In the genomic region with DNA sequence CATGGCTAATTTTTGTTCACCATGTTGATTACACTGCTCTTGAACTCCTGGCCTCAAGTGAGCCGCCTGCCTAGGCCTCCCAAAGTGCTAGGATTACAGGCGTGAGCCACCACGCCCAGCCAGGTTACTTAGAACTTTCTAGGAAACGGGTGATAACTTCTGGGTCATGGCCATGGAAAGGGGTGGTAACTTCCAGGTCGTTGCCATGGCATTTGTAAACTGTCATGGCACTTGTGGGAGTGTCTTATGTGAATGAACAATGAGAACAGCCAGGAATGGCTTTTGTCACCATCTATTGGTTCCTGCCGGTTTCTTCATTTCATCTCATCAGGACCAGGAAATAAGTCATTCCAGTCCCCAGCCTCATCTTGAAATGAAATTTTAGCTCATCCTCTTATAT, we compare ENCODE assay signal across 24 cellular contexts.
"Had no signal": no experiment of that assay in that cellular context is flagged by ENCODE, and none has a peak within 500 bp of the region (broad histone marks: within the 10 kb centered on the region; RNA-seq: fewer than 3 reads in every experiment).

No MANE protein-coding gene starts in this region.

- H3K9me3 ChIP-seq: esophagus squamous epithelium, gastroesophageal sphincter, left ventricle myocardium inferior, sigmoid colon, thoracic aorta, uterus had no signal

- H3K27me3 Mint-ChIP-seq: dendritic cell treated with granulocyte-macrophage colony-stimulating factor and Interleukin-4, amounts not matched to agents 40 ng/mL and 50 ng/mL, for 4 days had no signal

- FAIRE-seq: keratinocyte had no signal

- H3K36me3 Mint-ChIP-seq: immature natural killer cell; naive thymus-derived CD4-positive, alpha-beta T cell; stimulated activated naive B cell treated with anti-CD40 and anti-IgM and Interleukin-4, amounts not matched to agents 10 μg/mL and 1 μg/mL and 100 μg/mL, for 72 hours had no signal

- H3K27me3 ChIP-seq: esophagus squamous epithelium, gastroesophageal sphincter, sigmoid colon, uterus had no signal

- H3K4me3 ChIP-seq: esophagus squamous epithelium, gastroesophageal sphincter, left ventricle myocardium inferior, lung, sigmoid colon, skin epidermis, thoracic aorta, uterus had no signal

- ATAC-seq: effector memory CD8-positive, alpha-beta T cell; gastroesophageal sphincter; left cardiac atrium; naive thymus-derived CD4-positive, alpha-beta T cell; stimulated activated naive B cell treated with anti-CD40 and anti-IgM and Interleukin-4, amounts not matched to agents 10 μg/mL and 1 μg/mL and 100 μg/mL, for 72 hours; stimulated activated naive CD8-positive, alpha-beta T cell treated with anti-CD3 and anti-CD28 coated beads, Interleukin-15, amount 100 ng/mL, for 72 hours had no signal

- H3K4me1 ChIP-seq: left ventricle myocardium inferior, uterus had no signal

- H3K4me1 Mint-ChIP-seq: immature natural killer cell; naive thymus-derived CD4-positive, alpha-beta T cell; stimulated activated naive B cell treated with anti-CD40 and anti-IgM and Interleukin-4, amounts not matched to agents 10 μg/mL and 1 μg/mL and 100 μg/mL, for 72 hours; stimulated activated naive CD8-positive, alpha-beta T cell treated with anti-CD3 and anti-CD28 coated beads, Interleukin-15, amount 100 ng/mL, for 72 hours had no signal

- H3K27ac ChIP-seq: epithelial cell of prostate, esophagus squamous epithelium, gastroesophageal sphincter, left ventricle myocardium inferior, sigmoid colon, skin epidermis, thoracic aorta, uterus had no signal

- H3K4me3 Mint-ChIP-seq: dendritic cell treated with granulocyte-macrophage colony-stimulating factor and Interleukin-4, amounts not matched to agents 40 ng/mL and 50 ng/mL, for 4 days; effector memory CD8-positive, alpha-beta T cell; immature natural killer cell; naive thymus-derived CD4-positive, alpha-beta T cell; nephron progenitor cell; stimulated activated naive B cell treated with anti-CD40 and anti-IgM and Interleukin-4, amounts not matched to agents 10 μg/mL and 1 μg/mL and 100 μg/mL, for 72 hours; stimulated activated naive CD8-positive, alpha-beta T cell treated with anti-CD3 and anti-CD28 coated beads, Interleukin-15, amount 100 ng/mL, for 72 hours had no signal

- H3K36me3 ChIP-seq: esophagus squamous epithelium, gastroesophageal sphincter, left ventricle myocardium inferior, sigmoid colon, thoracic aorta, uterus had no signal

- H3K27ac Mint-ChIP-seq: dendritic cell treated with granulocyte-macrophage colony-stimulating factor and Interleukin-4, amounts not matched to agents 40 ng/mL and 50 ng/mL, for 4 days; effector memory CD8-positive, alpha-beta T cell; immature natural killer cell; naive thymus-derived CD4-positive, alpha-beta T cell; nephron progenitor cell; stimulated activated naive B cell treated with anti-CD40 and anti-IgM and Interleukin-4, amounts not matched to agents 10 μg/mL and 1 μg/mL and 100 μg/mL, for 72 hours; stimulated activated naive CD8-positive, alpha-beta T cell treated with anti-CD3 and anti-CD28 coated beads, Interleukin-15, amount 100 ng/mL, for 72 hours had no signal

- DNase-seq: effector memory CD8-positive, alpha-beta T cell; esophagus squamous epithelium; foreskin fibroblast; glutamatergic neuron; immature natural killer cell; left cardiac atrium; left ventricle myocardium inferior; mesenchymal stem cell; naive thymus-derived CD4-positive, alpha-beta T cell; nephron progenitor cell; posterior cingulate gyrus; sigmoid colon; stimulated activated CD4-positive, alpha-beta T cell treated with anti-CD3 and anti-CD28 coated beads, Interleukin-2, amount 100 ng/mL, for 24 hours; stimulated activated CD4-positive, alpha-beta T cell treated with anti-CD3 and anti-CD28 coated beads, Interleukin-4, amount 100 ng/mL, for 4 hours; stimulated activated naive B cell treated with anti-CD40 and anti-IgM and Interleukin-4, amounts not matched to agents 10 μg/mL and 1 μg/mL and 100 μg/mL, for 72 hours; stimulated activated naive CD8-positive, alpha-beta T cell treated with anti-CD3 and anti-CD28 coated beads, Interleukin-15, amount 100 ng/mL, for 72 hours; uterus had no signal

- H3K9me3 Mint-ChIP-seq: dendritic cell treated with granulocyte-macrophage colony-stimulating factor and Interleukin-4, amounts not matched to agents 40 ng/mL and 50 ng/mL, for 4 days; effector memory CD8-positive, alpha-beta T cell; nephron progenitor cell; stimulated activated naive B cell treated with anti-CD40 and anti-IgM and Interleukin-4, amounts not matched to agents 10 μg/mL and 1 μg/mL and 100 μg/mL, for 72 hours; stimulated activated naive CD8-positive, alpha-beta T cell treated with anti-CD3 and anti-CD28 coated beads, Interleukin-15, amount 100 ng/mL, for 72 hours had no signal
